ENCODE assay signal across 20 cellular contexts in the genomic region with DNA sequence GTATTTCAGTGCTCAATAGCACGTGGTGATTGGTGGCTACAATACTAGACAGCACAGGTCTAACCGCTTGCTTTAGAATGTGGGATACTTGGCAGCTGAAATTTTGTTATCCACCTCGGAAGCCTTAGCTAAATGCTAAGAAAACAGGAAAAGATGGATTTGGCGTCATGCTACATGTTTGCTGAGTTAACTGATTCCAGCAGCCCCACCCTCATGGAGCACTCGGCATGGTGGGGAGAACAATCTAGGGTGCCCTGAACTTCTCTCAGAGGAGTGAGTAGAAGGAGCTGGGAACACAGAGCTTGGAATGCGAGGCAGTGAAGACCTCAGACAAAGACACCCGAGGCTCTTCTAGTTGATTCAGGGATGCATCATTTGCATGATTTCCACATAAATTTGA.
DNase-seq lines count a peak whose midpoint lies in the region; FAIRE-seq and TF ChIP-seq lines count a peak whose summit lies in the region.
"Had no signal": no experiment of that assay in that cellular context is flagged by ENCODE, and none has a peak within 500 bp of the region (broad histone marks: within the 10 kb centered on the region; RNA-seq: fewer than 3 reads in every experiment).

No MANE protein-coding gene starts in this region.

- H3K27ac ChIP-seq in neural cell (ENCODE audit: low read length) = peak overlapping the region; percentile 32
- H3K27ac ChIP-seq in small intestine (ENCODE audit: low read depth in 1 of 2, low read length in 1 of 2) = no peak overlapping the region
- H3K27ac ChIP-seq: 22Rv1, BLaER1, C4-2B, GM23248 had no signal

- no peak for TF ChIP-seq RAD21 in neural cell (conservative IDR thresholded peaks at IDR 0.05)

- 49 to 59% (median 54%) methylated on average over 7 of the region's 7 CpGs for WGBS in small intestine, 3 donors

- no peak overlapping the region for H2AFZ ChIP-seq in neural cell (ENCODE audit: low read depth, low read length)
- H2AFZ ChIP-seq: GM23248 had no signal

- DNase-seq in NCI-H526 (lab: John Stamatoyannopoulos, UW) = peak; percentile 30 to 55
- DNase-seq in NCI-H526 treated with DMSO at 0.1 percent for 48 hours (lab: John Stamatoyannopoulos, UW) = no peak
- DNase-seq in bronchial epithelial cell (ENCODE audit: low read depth) = peak; percentile 7
- DNase-seq in stimulated activated CD4-positive, alpha-beta T cell treated with anti-CD3 and anti-CD28 coated beads, Interleukin-2, amount 100 ng/mL, for 24 hours = no peak
- DNase-seq in HCEC 1CT = no peak
- DNase-seq in small intestine = no peak
- DNase-seq: Caco-2; CD4-positive, CD25-positive, alpha-beta regulatory T cell; DMS153; DND-41; GM23248; H9; HFFc6 had no signal

- H3K4me3 ChIP-seq in bronchial epithelial cell (ENCODE audit: low read depth, low read length) (no peak overlapping the region), neural cell (ENCODE audit: low read length) (no peak overlapping the region), small intestine (ENCODE audit: low read depth in 1 of 2, low read length in 2 of 2) (no peak overlapping the region)
- H3K4me3 ChIP-seq: BLaER1, GM23248 had no signal

- TF ChIP-seq CTCF in bronchial epithelial cell (IDR thresholded peaks at IDR 0.05; ENCODE audit: insufficient read depth, low read length, severe bottlenecking) (no peak), neural cell (IDR thresholded peaks at IDR 0.05; ENCODE audit: poor library complexity, severe bottlenecking) (no peak)

- H3K27me3 ChIP-seq in bronchial epithelial cell (ENCODE audit: control insufficient read depth, insufficient read depth, low read length) = no peaks in the 10 kb centered on the region
- H3K27me3 ChIP-seq in neural cell (ENCODE audit: insufficient read depth, low read depth, low read length) = no peaks in the 10 kb centered on the region
- peaks cover 0 to 2% of the 10 kb centered on the region in 2 donors for H3K27me3 ChIP-seq in small intestine (ENCODE audit: control insufficient read depth in 2 of 2, insufficient read depth in 2 of 2, low read length in 2 of 2)
- H3K27me3 ChIP-seq: BLaER1 had no signal

- no peak overlapping the region for H3K4me2 ChIP-seq in neural cell (ENCODE audit: low read length)

- no peak for TF ChIP-seq EP300 in neural cell (conservative IDR thresholded peaks at IDR 0.05; ENCODE audit: poor library complexity, severe bottlenecking)

- H3K79me2 ChIP-seq in neural cell (replicated peaks; ENCODE audit: insufficient read depth, low read length) = no peaks in the 10 kb centered on the region

- H4K20me1 ChIP-seq in neural cell (ENCODE audit: insufficient read depth) = no peaks in the 10 kb centered on the region
- H4K20me1 ChIP-seq: BLaER1 had no signal

- H3K9me2 ChIP-seq in neural cell (ENCODE audit: insufficient read depth, low read length) = no peaks in the 10 kb centered on the region

- H3K9me3 ChIP-seq in neural cell (ENCODE audit: low read length) (no peaks in the 10 kb centered on the region), small intestine (ENCODE audit: control insufficient read depth, low read depth) (no peaks in the 10 kb centered on the region)
- H3K9me3 ChIP-seq: BLaER1, Caco-2 had no signal

- no peaks in the 10 kb centered on the region for H3K4me1 ChIP-seq in small intestine (ENCODE audit: control insufficient read depth in 2 of 2, insufficient read depth in 1 of 2, low read depth in 1 of 2, low read length in 1 of 2)
- H3K4me1 ChIP-seq: Caco-2 had no signal

- H3K36me3 ChIP-seq in bronchial epithelial cell (ENCODE audit: control insufficient read depth, insufficient read depth, low read length) (no peaks in the 10 kb centered on the region), neural cell (ENCODE audit: insufficient read depth, low read length) (no peaks in the 10 kb centered on the region), small intestine (ENCODE audit: control insufficient read depth in 2 of 2, insufficient read depth in 2 of 2, low read length in 2 of 2) (no peaks in the 10 kb centered on the region)
- H3K36me3 ChIP-seq: BLaER1 had no signal

- FAIRE-seq in bronchial epithelial cell (lab: Jason Lieb, UNC) (no peak), small intestine (lab: Jason Lieb, UNC) (no peak)
- FAIRE-seq: A204.1, G401.6, GM12892 had no signal

- H3F3A ChIP-seq in neural cell (ENCODE audit: insufficient read depth, low read length, poor library complexity, severe bottlenecking) = peaks cover under 1% of the 10 kb centered on the region

- no peak overlapping the region for H3K9ac ChIP-seq in neural cell (ENCODE audit: low read length)
- H3K9ac ChIP-seq: BLaER1, GM23248 had no signal

TF ChIP-seq in neural cell, 6 proteins besides CTCF, POLR2A, EP300 and RAD21:
- TF ChIP-seq MXI1 (conservative IDR thresholded peaks at IDR 0.05; ENCODE audit: poor library complexity, severe bottlenecking) = no peak
- no peak for TF ChIP-seq TAF1 (IDR thresholded peaks at IDR 0.05; ENCODE audit: low read depth)
- no peak for TF ChIP-seq REST (IDR thresholded peaks at IDR 0.05; ENCODE audit: borderline replicate concordance)
- TF ChIP-seq EZH2 (IDR thresholded peaks at IDR 0.05; ENCODE audit: borderline replicate concordance, insufficient read depth, low read length, poor library complexity, severe bottlenecking) = no peak
- no peak for TF ChIP-seq SMC3 (conservative IDR thresholded peaks at IDR 0.05; ENCODE audit: poor library complexity)
- TF ChIP-seq POLR2AphosphoS5 (IDR thresholded peaks at IDR 0.05) = no peak
TF ChIP-seq in neural cell: peak in this region for 0.

Comparison
In these comparisons a context has a peak if more than half of its experiments do, and no peak if none do; other contexts are left out.
1. DNase-seq: peak in NCI-H526 (2 of 2) and bronchial epithelial cell (single experiment); none in NCI-H526 treated with DMSO at 0.1 percent for 48 hours (single experiment), stimulated activated CD4-positive, alpha-beta T cell treated with anti-CD3 and anti-CD28 coated beads, Interleukin-2, amount 100 ng/mL, for 24 hours (0 of 2), HCEC 1CT (single experiment) and small intestine (single experiment).